Comparison of ENCODE assay signal across 18 cellular contexts in the genomic region with DNA sequence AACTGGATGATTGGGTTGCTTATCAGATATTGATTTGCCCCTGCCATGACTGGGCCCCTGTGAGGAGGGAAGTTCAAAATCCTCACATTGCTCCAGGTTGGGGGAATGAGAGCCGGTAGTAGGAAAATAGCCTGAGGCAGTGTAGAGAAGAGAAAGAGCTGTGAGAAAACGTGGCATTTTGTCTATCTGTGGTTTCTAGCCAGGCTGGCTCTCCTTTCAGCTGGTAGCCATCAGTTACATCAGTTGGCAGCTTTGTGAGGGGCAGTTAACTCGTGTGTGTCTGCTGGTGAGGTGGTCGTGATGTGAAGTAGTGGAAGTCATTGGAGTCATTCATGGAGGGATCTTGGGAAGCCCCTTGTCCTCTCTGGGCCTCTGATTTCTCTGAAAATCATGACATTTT. TPM values are rescaled to one million over a fixed set of nuclear protein-coding genes. Genes with fewer than 3 reads are reported as not detected.
DNase-seq lines count a peak whose midpoint lies in the region; ATAC-seq and TF ChIP-seq lines count a peak whose summit lies in the region.
"Had no signal": no experiment of that assay in that cellular context is flagged by ENCODE, and none has a peak within 500 bp of the region (broad histone marks: within the 10 kb centered on the region; RNA-seq: fewer than 3 reads in every experiment).

No MANE protein-coding gene starts in this region.

- peak; percentile 4 for DNase-seq in cardiac septum (ENCODE audit: low spot score)
- DNase-seq in Right ventricle myocardium superior: no peak
- DNase-seq in SJCRH30: peak; percentile 28 to 62
- no peak for DNase-seq in neural progenitor cell (ENCODE audit: low spot score)
- DNase-seq in cerebellar cortex (ENCODE audit: low spot score): no peak
- no peak for DNase-seq in activated T-helper 2 cell treated with anti-CD3 and anti-CD28 coated beads, Interferon-gamma antibody, Interleukin-2, Interleukin-4, amounts not matched to agents 10 μg/mL and 5 μg/mL and 100 μg/mL, durations not matched to agents 14 hours and 24 hours and 36 hours (ENCODE audit: low spot score)
- no peak for DNase-seq in NCI-H2171 treated with DMSO at 0.1 percent for 48 hours (lab: John Stamatoyannopoulos, UW)
- DNase-seq: AML-193; GF-D8; GOT3; KG1; MG63; NCI-H187; NCI-H524 treated with DMSO at 0.1 percent for 48 hours; NK-92 treated with Interleukin-12 subunit alpha and Interleukin-12 subunit beta, amount 100 ng/mL, for 24 hours had no signal

- peak overlapping the region; percentile 30 for H3K4me3 ChIP-seq in SJCRH30
- no peak overlapping the region for H3K4me3 ChIP-seq in neural progenitor cell
- H3K4me3 ChIP-seq: MG63 had no signal

- H3K4me1 ChIP-seq in SJCRH30 (peaks cover 53% of the 10 kb centered on the region), neural progenitor cell (peaks cover 12% of the 10 kb centered on the region)

- H3K27me3 Mint-ChIP-seq in neural progenitor cell (ENCODE audit: insufficient read depth, low read depth): peaks cover 35% of the 10 kb centered on the region
- peaks cover 29% of the 10 kb centered on the region for H3K27me3 Mint-ChIP-seq in activated T-helper 2 cell treated with anti-CD3 and anti-CD28 coated beads, Interferon-gamma antibody, Interleukin-2, Interleukin-4, amounts not matched to agents 10 μg/mL and 5 μg/mL and 100 μg/mL, durations not matched to agents 14 hours and 24 hours and 36 hours (ENCODE audit: low read depth)

- H2AFZ ChIP-seq in neural progenitor cell (replicated peaks): no peak overlapping the region

- H3K36me3 ChIP-seq in SJCRH30: no peaks in the 10 kb centered on the region
- H3K36me3 ChIP-seq in neural progenitor cell: no peaks in the 10 kb centered on the region
- H3K36me3 ChIP-seq: MG63 had no signal

- H3K27me3 ChIP-seq in SJCRH30 (no peaks in the 10 kb centered on the region), neural progenitor cell (peaks cover 32% of the 10 kb centered on the region)

- TF ChIP-seq CTCF in neural progenitor cell (IDR thresholded peaks at IDR 0.05): no peak

- H3K27ac Mint-ChIP-seq in neural progenitor cell: peak overlapping the region; percentile 4
- H3K27ac Mint-ChIP-seq in activated T-helper 2 cell treated with anti-CD3 and anti-CD28 coated beads, Interferon-gamma antibody, Interleukin-2, Interleukin-4, amounts not matched to agents 10 μg/mL and 5 μg/mL and 100 μg/mL, durations not matched to agents 14 hours and 24 hours and 36 hours: no peak overlapping the region

- H3K4me3 Mint-ChIP-seq in neural progenitor cell: no peak overlapping the region
- H3K4me3 Mint-ChIP-seq in activated T-helper 2 cell treated with anti-CD3 and anti-CD28 coated beads, Interferon-gamma antibody, Interleukin-2, Interleukin-4, amounts not matched to agents 10 μg/mL and 5 μg/mL and 100 μg/mL, durations not matched to agents 14 hours and 24 hours and 36 hours (ENCODE audit: low read depth): no peak overlapping the region

- intact Hi-C loops in cardiac septum (cut with DNase I) (no loop called here), Right ventricle myocardium superior (cut with DNase I) (no loop called here)
- intact Hi-C loops in activated T-helper 2 cell treated with anti-CD3 and anti-CD28 coated beads, Interferon-gamma antibody, Interleukin-2, Interleukin-4, amounts not matched to agents 10 μg/mL and 5 μg/mL and 100 μg/mL, durations not matched to agents 14 hours and 24 hours and 36 hours (cut with micrococcal nuclease): loop anchor here (10.0 kb wide), 1 partner anchor 255 kb away; a partner anchor contains a TSS

- no peak for ATAC-seq in Right ventricle myocardium superior (ENCODE audit: poor library complexity)
- ATAC-seq in activated CD4-positive, CD25-positive, alpha-beta regulatory T cell treated with anti-CD3 and anti-CD28 coated beads, Interleukin-2, amount 50 U/mL, for 24 hours: no peak

- H3F3A ChIP-seq in neural progenitor cell (ENCODE audit: low read depth): no peaks in the 10 kb centered on the region

- no peak overlapping the region for H3K9ac ChIP-seq in neural progenitor cell

- H3K27ac ChIP-seq in SJCRH30 (peak overlapping the region; percentile 9; the same call in 1 of the 2 replicates), neural progenitor cell (no peak overlapping the region)
- H3K27ac ChIP-seq: RWPE1 had no signal

- H4K20me1 ChIP-seq in neural progenitor cell (ENCODE audit: low read depth): peaks cover 4% of the 10 kb centered on the region

- H3K36me3 Mint-ChIP-seq in neural progenitor cell: no peaks in the 10 kb centered on the region
- no peaks in the 10 kb centered on the region for H3K36me3 Mint-ChIP-seq in activated T-helper 2 cell treated with anti-CD3 and anti-CD28 coated beads, Interferon-gamma antibody, Interleukin-2, Interleukin-4, amounts not matched to agents 10 μg/mL and 5 μg/mL and 100 μg/mL, durations not matched to agents 14 hours and 24 hours and 36 hours (ENCODE audit: low read depth)

- peaks cover 45% of the 10 kb centered on the region for H3K4me1 Mint-ChIP-seq in neural progenitor cell
- H3K4me1 Mint-ChIP-seq in activated T-helper 2 cell treated with anti-CD3 and anti-CD28 coated beads, Interferon-gamma antibody, Interleukin-2, Interleukin-4, amounts not matched to agents 10 μg/mL and 5 μg/mL and 100 μg/mL, durations not matched to agents 14 hours and 24 hours and 36 hours (ENCODE audit: low read depth): no peaks in the 10 kb centered on the region

- H3K9me3 ChIP-seq in SJCRH30 (replicated peaks): no peaks in the 10 kb centered on the region
- no peaks in the 10 kb centered on the region for H3K9me3 ChIP-seq in neural progenitor cell (ENCODE audit: low read depth)
- H3K9me3 ChIP-seq: Caco-2, MG63 had no signal

- H3K4me2 ChIP-seq in neural progenitor cell: no peak overlapping the region

- no peaks in the 10 kb centered on the region for H3K79me2 ChIP-seq in neural progenitor cell (ENCODE audit: low read depth)

- peaks cover 5% of the 10 kb centered on the region for H3K9me3 Mint-ChIP-seq in neural progenitor cell
- H3K9me3 Mint-ChIP-seq in activated T-helper 2 cell treated with anti-CD3 and anti-CD28 coated beads, Interferon-gamma antibody, Interleukin-2, Interleukin-4, amounts not matched to agents 10 μg/mL and 5 μg/mL and 100 μg/mL, durations not matched to agents 14 hours and 24 hours and 36 hours: no peaks in the 10 kb centered on the region

RNA-seq across cellular contexts. Expression of a gene that starts 5.2 kb away (rescaled TPM):
- total RNA-seq in cardiac septum (2.4 TPM), Right ventricle myocardium superior (0.65 TPM), neural progenitor cell (ENCODE audit: low replicate concordance) (0.59 and 1.4 TPM in 2 replicates)
- 0.56 and 0.69 TPM in 2 replicates for total RNA-seq in SJCRH30 (2014; rRNA removed; shearing (Covaris generic))
- total RNA-seq in activated T-helper 2 cell treated with anti-CD3 and anti-CD28 coated beads, Interferon-gamma antibody, Interleukin-2, Interleukin-4, amounts not matched to agents 10 μg/mL and 5 μg/mL and 100 μg/mL, durations not matched to agents 14 hours and 24 hours and 36 hours: 0.09 and 0.32 TPM in 2 replicates

Comparison
In these comparisons a context has a peak if more than half of its experiments do, and no peak if none do; other contexts are left out.
1. DNase-seq: peak in cardiac septum (single experiment) and SJCRH30 (2 of 2); none in Right ventricle myocardium superior (single experiment), neural progenitor cell (single experiment), cerebellar cortex (single experiment), activated T-helper 2 cell treated with anti-CD3 and anti-CD28 coated beads, Interferon-gamma antibody, Interleukin-2, Interleukin-4, amounts not matched to agents 10 μg/mL and 5 μg/mL and 100 μg/mL, durations not matched to agents 14 hours and 24 hours and 36 hours (single experiment) and NCI-H2171 treated with DMSO at 0.1 percent for 48 hours (single experiment).